ENCODE assay signal across 10 cellular contexts in the genomic region with DNA sequence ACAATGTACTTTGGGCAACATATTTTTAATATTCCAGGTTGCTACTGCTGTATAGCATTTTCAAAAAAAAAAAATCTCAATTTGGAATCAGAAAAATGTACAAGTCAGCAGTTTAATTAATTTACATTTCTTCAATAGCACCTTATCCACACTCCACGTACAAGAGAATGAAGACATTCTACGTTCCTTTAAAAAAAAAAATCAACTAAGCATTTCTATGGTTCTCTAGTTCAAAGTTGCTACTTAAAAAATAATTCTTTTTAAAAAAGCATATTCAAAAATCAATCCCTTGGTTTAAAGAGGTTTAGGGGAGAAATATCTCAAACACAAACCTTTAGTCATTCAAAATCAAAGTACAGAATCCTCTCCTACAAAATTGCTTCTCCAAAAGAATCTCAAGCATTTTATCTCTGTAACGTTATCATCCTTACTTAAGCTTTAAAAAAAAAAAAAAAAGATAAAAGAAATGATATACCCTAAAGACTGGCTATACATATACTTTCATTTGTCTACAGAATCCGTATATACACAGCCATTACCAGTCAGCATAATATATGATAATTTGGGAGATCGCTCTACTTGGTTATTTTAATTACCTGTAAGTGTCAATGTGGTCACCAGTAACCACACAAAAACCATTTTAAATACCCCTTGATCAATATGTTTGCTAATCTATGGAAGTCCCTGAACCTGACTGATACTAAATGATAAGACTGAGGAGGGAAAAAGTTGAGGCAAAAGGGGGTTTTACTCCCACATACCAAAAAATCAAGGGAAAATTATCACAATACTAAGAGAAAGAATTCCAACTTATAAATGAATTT. TPM values are rescaled to one million over a fixed set of nuclear protein-coding genes. Genes with fewer than 3 reads are reported as not detected.
DNase-seq lines count a peak whose midpoint lies in the region; ATAC-seq and TF ChIP-seq lines count a peak whose summit lies in the region.
"Had no signal": no experiment of that assay in that cellular context is flagged by ENCODE, and none has a peak within 500 bp of the region (broad histone marks: within the 10 kb centered on the region; RNA-seq: fewer than 3 reads in every experiment).

No MANE protein-coding gene starts in this region.

- peak overlapping the region; percentile 77 for H3K4me3 ChIP-seq in CD4-positive, CD25-positive, alpha-beta regulatory T cell (ENCODE audit: low read depth, low read length)
- H3K4me3 ChIP-seq in choroid plexus epithelial cell (ENCODE audit: low read depth, low read length), result peak overlapping the region; percentile 84

- H3K36me3 ChIP-seq in CD4-positive, CD25-positive, alpha-beta regulatory T cell (ENCODE audit: control insufficient read depth, insufficient read depth, low read length), result no peaks in the 10 kb centered on the region
- no peaks in the 10 kb centered on the region for H3K36me3 ChIP-seq in KOPT-K1 (ENCODE audit: insufficient read depth, low read length)

- H3K4me3 Mint-ChIP-seq in CD4-positive, CD25-positive, alpha-beta regulatory T cell, result peak overlapping the region; percentile 52 to 97 (median 71)
- peak overlapping the region; percentile 94 to 96 (median 95) for H3K4me3 Mint-ChIP-seq in nephron

- peaks cover 24% of the 10 kb centered on the region for H3K27me3 Mint-ChIP-seq in CD4-positive, CD25-positive, alpha-beta regulatory T cell
- H3K27me3 Mint-ChIP-seq in nephron (ENCODE audit: low read depth), result no peaks in the 10 kb centered on the region

- no peaks in the 10 kb centered on the region for H3K27me3 ChIP-seq in CD4-positive, CD25-positive, alpha-beta regulatory T cell (ENCODE audit: control insufficient read depth, insufficient read depth, low read length)

- no peak for DNase-seq in CD4-positive, CD25-positive, alpha-beta regulatory T cell
- DNase-seq in choroid plexus epithelial cell (ENCODE audit: low read depth) (no peak), glomerular visceral epithelial cell (ENCODE audit: extremely low spot score) (no peak)
- no peak for DNase-seq in stimulated activated CD4-positive, alpha-beta T cell treated with anti-CD3 and anti-CD28 coated beads, Interleukin-4, amount 100 ng/mL, for 24 hours
- DNase-seq: activated CD8-positive, alpha-beta memory T cell treated with anti-CD3 and anti-CD28 coated beads, Interleukin-2, amount 50 U/mL, for 48 hours had no signal

- peaks cover 31% of the 10 kb centered on the region for H3K4me1 ChIP-seq in CD4-positive, CD25-positive, alpha-beta regulatory T cell (ENCODE audit: control insufficient read depth, insufficient read depth, low read length, poor library complexity, severe bottlenecking)

- H3K4me1 Mint-ChIP-seq in CD4-positive, CD25-positive, alpha-beta regulatory T cell, result peaks cover 20 to 54% (median 44%) of the 10 kb centered on the region in 4 donors
- peaks cover 37% of the 10 kb centered on the region for H3K4me1 Mint-ChIP-seq in nephron

- peaks cover 0 to 3% (median 0%) of the 10 kb centered on the region in 7 donors for H3K9me3 Mint-ChIP-seq in CD4-positive, CD25-positive, alpha-beta regulatory T cell
- peaks cover 2% of the 10 kb centered on the region for H3K9me3 Mint-ChIP-seq in nephron

- H3K9me3 ChIP-seq in CD4-positive, CD25-positive, alpha-beta regulatory T cell (ENCODE audit: control insufficient read depth in 2 of 2, low read length in 2 of 2), result no peaks in the 10 kb centered on the region
- no peaks in the 10 kb centered on the region for H3K9me3 ChIP-seq in KOPT-K1 (ENCODE audit: insufficient read depth, low read length, poor library complexity, severe bottlenecking)

- no peak overlapping the region for H3K27ac ChIP-seq in CD4-positive, CD25-positive, alpha-beta regulatory T cell (ENCODE audit: insufficient read depth, low read length, poor library complexity, severe bottlenecking)
- H3K27ac ChIP-seq in KOPT-K1 (ENCODE audit: low read depth, low read length, poor library complexity, severe bottlenecking), result peak overlapping the region; percentile 83

- no peak for ATAC-seq in CD4-positive, CD25-positive, alpha-beta regulatory T cell (ENCODE audit: low read depth in 2 of 2)
- ATAC-seq in HG03159 (IDR thresholded peaks at IDR 0.05; ENCODE audit: unreplicated experiment), result no peak
- no peak for ATAC-seq in HG03565 (IDR thresholded peaks at IDR 0.05; ENCODE audit: unreplicated experiment)
- ATAC-seq: left lobe of liver had no signal

- H3K27ac Mint-ChIP-seq in CD4-positive, CD25-positive, alpha-beta regulatory T cell, result peak overlapping the region in 1 of 3 donors; percentile 7
- H3K27ac Mint-ChIP-seq in nephron, result peak overlapping the region in 1 of 3 experiments; percentile 97

- TF ChIP-seq CTCF in choroid plexus epithelial cell (conservative IDR thresholded peaks at IDR 0.05; ENCODE audit: low read depth, low read length), result no peak
- no peak for TF ChIP-seq CTCF in nephron (IDR thresholded peaks at IDR 0.05; ENCODE audit: unreplicated experiment in 3 of 3)

- H3K36me3 Mint-ChIP-seq in CD4-positive, CD25-positive, alpha-beta regulatory T cell, result peaks cover 3% of the 10 kb centered on the region
- H3K36me3 Mint-ChIP-seq in nephron (ENCODE audit: low read depth), result no peaks in the 10 kb centered on the region

RNA-seq across cellular contexts. Expression of gene MED13L, which starts 2.7 kb away (rescaled TPM):
- 179 TPM for total RNA-seq in CD4-positive, CD25-positive, alpha-beta regulatory T cell
- polyA plus RNA-seq in CD4-positive, CD25-positive, alpha-beta regulatory T cell, result 1 to 10 TPM; 4.5 to 7.4 (median 5.9) TPM
